Comparison of ENCODE assay signal across 20 cellular contexts in genomic region chr9:116147821-116148220, GRCh38. TPM values are rescaled to one million over a fixed set of nuclear protein-coding genes. Genes with fewer than 3 reads are reported as not detected.
DNase-seq lines count a peak whose midpoint lies in the region; ATAC-seq, FAIRE-seq and TF ChIP-seq lines count a peak whose summit lies in the region.
"Had no signal": no experiment of that assay in that cellular context is flagged by ENCODE, and none has a peak within 500 bp of the region (broad histone marks: within the 10 kb centered on the region; RNA-seq: fewer than 3 reads in every experiment).

No MANE protein-coding gene starts in this region.

- H3K27ac ChIP-seq in A549: peak overlapping the region; percentile 87 to 99
- H3K27ac ChIP-seq in IMR-90 (ENCODE audit: insufficient read depth, low read length): no peak overlapping the region
- no peak overlapping the region for H3K27ac ChIP-seq in WERI-Rb-1
- H3K27ac ChIP-seq: GM23248 had no signal

- no peak overlapping the region for H2BK5ac ChIP-seq in IMR-90 (ENCODE audit: low read depth, low read length, poor library complexity, severe bottlenecking)

- H2BK15ac ChIP-seq in IMR-90 (ENCODE audit: low read depth, low read length): no peak overlapping the region

- H3K27me3 ChIP-seq in IMR-90 (ENCODE audit: control insufficient read depth, insufficient read depth, low read length): no peaks in the 10 kb centered on the region
- no peaks in the 10 kb centered on the region for H3K27me3 ChIP-seq in WERI-Rb-1 (ENCODE audit: insufficient read depth, low read depth, severe bottlenecking)

- no peak overlapping the region for H3K56ac ChIP-seq in IMR-90 (ENCODE audit: extremely low read depth, insufficient read depth, low read length)

- H3K14ac ChIP-seq in IMR-90 (replicated peaks; ENCODE audit: low read depth, low read length): no peak overlapping the region

- no peak for DNase-seq in A549 (ENCODE audit: low read depth in 1 of 2, low spot score in 1 of 2)
- no peak for DNase-seq in IMR-90
- DNase-seq in WERI-Rb-1: peak; percentile 30
- DNase-seq in iris pigment epithelial cell (ENCODE audit: low read depth): peak; percentile 50
- DNase-seq in activated CD4-positive, alpha-beta T cell treated with anti-CD3 and anti-CD28 coated beads for 48 hours: no peak
- DNase-seq: 8988T; C1 segment of cervical spinal cord; Calu3; CD4-positive, alpha-beta memory T cell; COR-L47; DMS153; DND-41; GM23248; H7; HCEC 1CT had no signal

- TF ChIP-seq CTCF in A549 (IDR thresholded peaks at IDR 0.05) (no peak), IMR-90 (conservative IDR thresholded peaks at IDR 0.05; ENCODE audit: low read depth, low read length) (no peak), WERI-Rb-1 (IDR thresholded peaks at IDR 0.05; ENCODE audit: low read depth, low read length) (no peak)

- 0 out of 2 replicates have a peak overlapping the region, but pooled peaks have one; percentile 2 for H3K23ac ChIP-seq in IMR-90 (ENCODE audit: low read depth, low read length)

- no peak overlapping the region for H2AK9ac ChIP-seq in IMR-90 (replicated peaks; ENCODE audit: low read depth, low read length, poor library complexity)

- H3K36me3 ChIP-seq in IMR-90 (ENCODE audit: control insufficient read depth, insufficient read depth, low read length) (no peaks in the 10 kb centered on the region), WERI-Rb-1 (no peaks in the 10 kb centered on the region)

- POLR2A ChIA-PET in A549 (lab: Yijun Ruan, JAX): no interaction called here
- POLR2A ChIA-PET in IMR-90 (lab: Charles Lee; ENCODE audit: unreplicated experiment): no interaction called here

- no peak overlapping the region for H3K4ac ChIP-seq in IMR-90 (ENCODE audit: low read depth, low read length)

- peak overlapping the region; percentile 35; the same call in 1 of the 2 replicates for H4K5ac ChIP-seq in IMR-90 (ENCODE audit: low read depth, low read length)

- H3K9me3 ChIP-seq in A549 (peaks cover 9% of the 10 kb centered on the region; the same call in 1 of the 3 replicates), IMR-90 (ENCODE audit: control insufficient read depth, insufficient read depth, low read length) (no peaks in the 10 kb centered on the region), WERI-Rb-1 (ENCODE audit: severe bottlenecking) (no peaks in the 10 kb centered on the region)

- H4K91ac ChIP-seq in IMR-90 (ENCODE audit: insufficient read depth, low read depth, low read length): no peak overlapping the region

- no peak for TF ChIP-seq POLR2A in A549 (IDR thresholded peaks at IDR 0.05; ENCODE audit: low read length)
- no peak for TF ChIP-seq POLR2A in IMR-90 (IDR thresholded peaks at IDR 0.05; ENCODE audit: low read depth, low read length)

- H3K4me1 ChIP-seq in A549 (peaks cover 68% of the 10 kb centered on the region), IMR-90 (ENCODE audit: control insufficient read depth, insufficient read depth, low read length) (peaks cover 8% of the 10 kb centered on the region)

- H2AFZ ChIP-seq in IMR-90 (replicated peaks; ENCODE audit: low read length, poor library complexity): no peak overlapping the region
- H2AFZ ChIP-seq: GM23248 had no signal

- no peak for TF ChIP-seq EP300 in A549 (IDR thresholded peaks at IDR 0.05)

- no peak overlapping the region for H2BK120ac ChIP-seq in IMR-90 (ENCODE audit: low read depth, low read length)

- H3K18ac ChIP-seq in IMR-90 (ENCODE audit: low read depth, low read length): peak overlapping the region; percentile 43; the same call in 1 of the 2 replicates

- no peak overlapping the region for H2BK20ac ChIP-seq in IMR-90 (ENCODE audit: low read depth, low read length)

- H3K9ac ChIP-seq in IMR-90 (ENCODE audit: low read depth, low read length): no peak overlapping the region
- H3K9ac ChIP-seq: GM23248 had no signal

- TF ChIP-seq RAD21 in A549 (conservative IDR thresholded peaks at IDR 0.05 in 1 of 2, IDR thresholded peaks at IDR 0.05 in 1 of 2) (no peak), IMR-90 (IDR thresholded peaks at IDR 0.05; ENCODE audit: low read length) (no peak)

- no peaks in the 10 kb centered on the region; the same call in 1 of the 2 replicates for H3K9me1 ChIP-seq in IMR-90 (ENCODE audit: insufficient read depth, low read length)

- H4K20me1 ChIP-seq in IMR-90 (ENCODE audit: insufficient read depth, low read length): no peaks in the 10 kb centered on the region

- H3K79me1 ChIP-seq in IMR-90 (ENCODE audit: low read depth in 1 of 2, low read length in 2 of 2): no peaks in the 10 kb centered on the region

- WGBS in A549 (ENCODE audit: missing lambda C conversion rate): 81% methylated on average over 4 of the region's 4 CpGs
- WGBS in IMR-90 (ENCODE audit: extremely low coverage in 2 of 2, insufficient read length in 1 of 2), 2 experiments: no CpG with 5 or more reads among the region's 4 CpGs

- FAIRE-seq in A549 (lab: Jason Lieb, UNC): no peak
- FAIRE-seq: G401.6, GM12892, H1 had no signal

- no peak overlapping the region for H4K8ac ChIP-seq in IMR-90 (ENCODE audit: low read depth in 2 of 2, low read length in 2 of 2)

- in situ Hi-C loops in IMR-90 (cut with MboI; ENCODE audit: low sequenced_read_pairs): no loop called here

- ATAC-seq in A549: no peak
- ATAC-seq in IMR-90 (ENCODE audit: low read depth): no peak
- no peak for ATAC-seq in HG02610 (IDR thresholded peaks at IDR 0.05; ENCODE audit: unreplicated experiment)
- ATAC-seq in GM21717 (IDR thresholded peaks at IDR 0.05; ENCODE audit: unreplicated experiment): no peak

- intact Hi-C loops in IMR-90 (cut with micrococcal nuclease): no loop called here

- BruUV-seq in IMR-90 (replicated peaks; lab: Mats Ljungman, UMichigan): no TSS peak

- CTCF ChIA-PET in A549 (lab: Yijun Ruan, JAX): interaction anchor here (1.1 to 2.8 kb wide), 2 partner anchors 555 to 556 kb away, joined by 3 to 15 read pairs; no protein-coding TSS in a partner anchor
- CTCF ChIA-PET in IMR-90 (lab: Yijun Ruan, JAX): interaction anchor here (0.6 to 1.6 kb wide), 2 partner anchors 13 to 14 kb away, joined by 3 read pairs; no protein-coding TSS in a partner anchor

- H3K4me2 ChIP-seq in A549 (no peak overlapping the region), IMR-90 (ENCODE audit: low read depth, low read length) (no peak overlapping the region)

- no peak overlapping the region for H2AK5ac ChIP-seq in IMR-90 (ENCODE audit: low read depth, low read length)

- H3K4me3 ChIP-seq in A549 (no peak overlapping the region), IMR-90 (ENCODE audit: insufficient read depth, low read depth, low read length) (no peak overlapping the region), WERI-Rb-1 (ENCODE audit: low read depth, low read length) (no peak overlapping the region)
- H3K4me3 ChIP-seq: GM23248 had no signal

- dilution Hi-C loops in IMR-90 (cut with HindIII; ENCODE audit: low sequenced_read_pairs, unreplicated experiment): no loop called here

TF ChIP-seq in A549, 52 proteins besides CTCF, POLR2A, EP300 and RAD21 (continues in another document):
- TF ChIP-seq HES2 (IDR thresholded peaks at IDR 0.05): no peak
- no peak for TF ChIP-seq RARB (CRISPR knock-in tag; IDR thresholded peaks at IDR 0.05)
- no peak for TF ChIP-seq ELK1 (IDR thresholded peaks at IDR 0.05; ENCODE audit: low read depth, low read length)
- TF ChIP-seq CEBPB (IDR thresholded peaks at IDR 0.05): no peak
- no peak for TF ChIP-seq CBX8 (IDR thresholded peaks at IDR 0.05)

TF ChIP-seq in IMR-90, 13 proteins besides CTCF, POLR2A, EP300 and RAD21:
- no peak for TF ChIP-seq USF2 (IDR thresholded peaks at IDR 0.05; ENCODE audit: low read depth, low read length)
- no peak for TF ChIP-seq NFE2L2 (IDR thresholded peaks at IDR 0.05; ENCODE audit: low read depth, low read length)
- no peak for TF ChIP-seq MXI1 (IDR thresholded peaks at IDR 0.05; ENCODE audit: borderline replicate concordance, low read depth, low read length)
- TF ChIP-seq RCOR1 (IDR thresholded peaks at IDR 0.05; ENCODE audit: insufficient replicate concordance, low read length): no peak
- no peak for TF ChIP-seq CEBPB (IDR thresholded peaks at IDR 0.05; ENCODE audit: low read depth, low read length)
- no peak for TF ChIP-seq BHLHE40 (IDR thresholded peaks at IDR 0.05; ENCODE audit: low read depth, low read length)
- TF ChIP-seq FOS (IDR thresholded peaks at IDR 0.05; ENCODE audit: low read depth, low read length): no peak
- no peak for TF ChIP-seq ELK1 (IDR thresholded peaks at IDR 0.05; ENCODE audit: borderline replicate concordance, low read depth, low read length)
TF ChIP-seq in IMR-90: peak in this region for 0.

RNA-seq across cellular contexts. Expression of gene PAPPA, which starts 5.8 kb away (rescaled TPM):
- polyA plus RNA-seq in A549 (2011; rRNA removed) (127 and 156 TPM in 2 replicates), A549 (2017; fragmentation: RNase III; extraction: RNeasy Plus Mini Kit Qiagen cat#74134 plus additional on column Dnase treatment) (36.8 to 41.2 TPM (median 40.0 TPM) in 3 replicates), IMR-90 (2012; rRNA removed) (8.3 and 8.6 TPM in 2 replicates)
- 14.1 and 18.3 TPM in 2 replicates for polyA plus RNA-seq in A549 (2012; cell fraction: cytosol; rRNA removed)
- polyA plus RNA-seq in A549 (2012; cell fraction: nucleus; rRNA removed): 35.2 and 39.7 TPM in 2 replicates
- polyA minus RNA-seq in A549 (2011; rRNA and poly(A)+ RNA removed): 379 and 415 TPM in 2 replicates
- total RNA-seq in IMR-90 (2012; rRNA removed): 11.7 and 12.4 TPM in 2 replicates
- polyA plus RNA-seq in IMR-90 (2012; cell fraction: cytosol; rRNA removed): 3.3 and 7.5 TPM in 2 replicates
- polyA plus RNA-seq in IMR-90 (2012; cell fraction: nucleus; rRNA removed; ENCODE audit: low replicate concordance): 7.6 and 18.5 TPM in 2 replicates
- total RNA-seq: Calu3; CD4-positive, alpha-beta memory T cell had no signal
- polyA plus RNA-seq: CD4-positive, alpha-beta memory T cell had no signal

Comparison
In these comparisons a context has a peak if more than half of its experiments do, and no peak if none do; other contexts are left out.
1. DNase-seq: peak in WERI-Rb-1 (single experiment) and iris pigment epithelial cell (single experiment); none in A549 (0 of 2), IMR-90 (single experiment) and activated CD4-positive, alpha-beta T cell treated with anti-CD3 and anti-CD28 coated beads for 48 hours (single experiment).
2. H3K27ac ChIP-seq: peak in A549 (2 of 2); none in IMR-90 (single experiment) and WERI-Rb-1 (single experiment).